ENCODE assay signal across 10 cellular contexts in genomic region chr6:18359237-18359885, GRCh38. TPM values are rescaled to one million over a fixed set of nuclear protein-coding genes. Genes with fewer than 3 reads are reported as not detected.
DNase-seq lines count a peak whose midpoint lies in the region; ATAC-seq and TF ChIP-seq lines count a peak whose summit lies in the region.
"Had no signal": no experiment of that assay in that cellular context is flagged by ENCODE, and none has a peak within 500 bp of the region (broad histone marks: within the 10 kb centered on the region; RNA-seq: fewer than 3 reads in every experiment).

No MANE protein-coding gene starts in this region.

- DNase-seq in MM.1S (peak; percentile 25), NCI-H2227 treated with DMSO at 0.1 percent for 48 hours (lab: John Stamatoyannopoulos, UW) (no peak), dermis blood vessel endothelial cell (no peak), immature natural killer cell (no peak)
- DNase-seq: activated CD4-positive, alpha-beta T cell treated with anti-CD3 and anti-CD28 coated beads for 1 hour; NCI-H774; stimulated activated CD4-positive, alpha-beta T cell treated with anti-CD3 and anti-CD28 coated beads, Interleukin-15, amount 100 ng/mL, for 24 hours had no signal

- H2AFZ ChIP-seq in MM.1S (ENCODE audit: low read length), result no peak overlapping the region

- no peak overlapping the region for H3K4me3 Mint-ChIP-seq in immature natural killer cell

- H3F3A ChIP-seq in MM.1S (ENCODE audit: insufficient read depth, low read length), result no peaks in the 10 kb centered on the region; the same call in 1 of the 2 replicates

- H3K9me3 ChIP-seq in MM.1S (replicated peaks; ENCODE audit: insufficient read depth, low read length), result no peaks in the 10 kb centered on the region
- H3K9me3 ChIP-seq in skeletal muscle tissue (ENCODE audit: control insufficient read depth in 3 of 3, low read length in 3 of 3), result no peaks in the 10 kb centered on the region

- no peaks in the 10 kb centered on the region for H3K9me2 ChIP-seq in MM.1S (replicated peaks; ENCODE audit: insufficient read depth, low read length)

- no peak for TF ChIP-seq CTCF in MM.1S (IDR thresholded peaks at IDR 0.05; ENCODE audit: low read length)

- no peaks in the 10 kb centered on the region for H3K27me3 ChIP-seq in MM.1S (replicated peaks; ENCODE audit: insufficient read depth, low read length)
- H3K27me3 ChIP-seq in skeletal muscle tissue (ENCODE audit: control insufficient read depth in 3 of 3, insufficient read depth in 3 of 3, low read length in 3 of 3), result no peaks in the 10 kb centered on the region

- no peaks in the 10 kb centered on the region for H3K79me2 ChIP-seq in MM.1S (ENCODE audit: low read length)

- peak; percentile 98 for ATAC-seq in GM19043 (IDR thresholded peaks at IDR 0.05; ENCODE audit: low read depth, unreplicated experiment)
- ATAC-seq in HG02623 (IDR thresholded peaks at IDR 0.05; ENCODE audit: unreplicated experiment), result peak; percentile 92

- H3K4me1 ChIP-seq in MM.1S (ENCODE audit: low read length) (peaks cover 24% of the 10 kb centered on the region), skeletal muscle tissue (ENCODE audit: control insufficient read depth in 3 of 3, insufficient read depth in 3 of 3, low read length in 3 of 3) (peaks cover 11 to 25% (median 13%) of the 10 kb centered on the region in 3 donors)

- peaks cover 3 to 7% (median 4%) of the 10 kb centered on the region in 6 donors for H3K9me3 Mint-ChIP-seq in immature natural killer cell

- H4K20me1 ChIP-seq in MM.1S (ENCODE audit: insufficient read depth, low read length), result no peaks in the 10 kb centered on the region

- H3K27me3 Mint-ChIP-seq in immature natural killer cell (ENCODE audit: low read depth in 3 of 3), result peaks cover 4 to 6% (median 6%) of the 10 kb centered on the region in 3 donors

- 0 out of 2 replicates have a peak overlapping the region, but pooled peaks have one; percentile 18 for H3K4me2 ChIP-seq in MM.1S (ENCODE audit: low read depth, low read length)

- H3K9ac ChIP-seq in MM.1S (ENCODE audit: low read length) (no peak overlapping the region), skeletal muscle tissue (ENCODE audit: low read depth in 1 of 3, low read length in 3 of 3) (no peak overlapping the region)

- H3K36me3 Mint-ChIP-seq in immature natural killer cell, result no peaks in the 10 kb centered on the region

- H3K4me1 Mint-ChIP-seq in immature natural killer cell, result no peaks in the 10 kb centered on the region

- no peak overlapping the region for H3K4me3 ChIP-seq in MM.1S (ENCODE audit: low read length)
- H3K4me3 ChIP-seq in skeletal muscle tissue (ENCODE audit: low read length in 3 of 3), result no peak overlapping the region

- no peaks in the 10 kb centered on the region for H3K36me3 ChIP-seq in MM.1S (replicated peaks; ENCODE audit: insufficient read depth, low read length)
- no peaks in the 10 kb centered on the region for H3K36me3 ChIP-seq in skeletal muscle tissue (ENCODE audit: control insufficient read depth in 3 of 3, insufficient read depth in 3 of 3, low read length in 3 of 3)

- H3K27ac ChIP-seq in MM.1S (ENCODE audit: low read length) (peak overlapping the region; percentile 41; the same call in 1 of the 2 replicates), skeletal muscle tissue (ENCODE audit: low read depth, low read length) (peak overlapping the region; percentile 40)

- H3K27ac Mint-ChIP-seq in immature natural killer cell, result no peak overlapping the region

RNA-seq across cellular contexts. Expression of gene RNF144B, which starts 27.8 kb away (rescaled TPM):
- 15.1 TPM for total RNA-seq in skeletal muscle tissue
- 77.1 and 89.2 TPM in 2 replicates for total RNA-seq in dermis blood vessel endothelial cell
- polyA plus RNA-seq in immature natural killer cell, result 1 to 10 TPM in 2 of 3 donors, under 1 TPM in 1; 0.35 to 2.4 (median 1.1) TPM
